ENCODE assay signal across 8 cellular contexts in genomic region chr2:26032586-26033269, GRCh38. TPM values are rescaled to one million over a fixed set of nuclear protein-coding genes. Genes with fewer than 3 reads are reported as not detected.
A peak's percentile ranks its signal among the peaks of the same experiment; 100 is the strongest.
DNase-seq lines count a peak whose midpoint lies in the region; ATAC-seq and TF ChIP-seq lines count a peak whose summit lies in the region.
"Not testable (repeated sequence)": the region's sequence is repeated elsewhere in the genome, so short reads cannot be mapped to it uniquely, and the experiment has no call there.

No MANE protein-coding gene starts in this region.

- peaks cover 14 to 15% of the 10 kb centered on the region in 2 experiments for H3K4me1 Mint-ChIP-seq in H9
- H3K4me1 Mint-ChIP-seq in activated CD4-positive, alpha-beta T cell treated with anti-CD3 and anti-CD28 coated beads, Interleukin-2, amount 10 ng/mL, durations not matched to agents 24 days and 14 days, result peaks cover 20% of the 10 kb centered on the region

- H2BK120ac ChIP-seq in H9 (ENCODE audit: low read depth, low read length, poor library complexity, severe bottlenecking); neuronal stem cell (ENCODE audit: low read depth, low read length): not testable (repeated sequence)

- H3K23me2 ChIP-seq in H9 (ENCODE audit: insufficient read length, low read depth, low read length, poor library complexity, severe bottlenecking), result peaks cover 13% of the 10 kb centered on the region

- H2AFZ ChIP-seq in DND-41 (ENCODE audit: low read depth, low read length) (peak overlapping the region; percentile 80), neuronal stem cell (ENCODE audit: low read length) (peak overlapping the region; percentile 86)
- H2AFZ ChIP-seq in H9 (ENCODE audit: low read length), result not testable (repeated sequence)

- not testable (repeated sequence) for H3K23ac ChIP-seq in H9 (ENCODE audit: insufficient read length, low read depth, low read length)
- peak overlapping the region; percentile 99 for H3K23ac ChIP-seq in neuronal stem cell (ENCODE audit: low read depth, low read length, poor library complexity)

- not testable (repeated sequence) for H3K27me3 Mint-ChIP-seq in H9 (ENCODE audit: low read depth); activated CD4-positive, alpha-beta T cell treated with anti-CD3 and anti-CD28 coated beads, Interleukin-2, amount 10 ng/mL, durations not matched to agents 24 days and 14 days

- peak overlapping the region; percentile 96 to 99 (median 99); a peak in 6 of 7 replicates for H3K27ac Mint-ChIP-seq in H9
- H3K27ac Mint-ChIP-seq in activated CD4-positive, alpha-beta T cell treated with anti-CD3 and anti-CD28 coated beads, Interleukin-2, amount 10 ng/mL, durations not matched to agents 24 days and 14 days, result peak overlapping the region; percentile 95

- not testable (repeated sequence) for H3K27me3 ChIP-seq in DND-41 (ENCODE audit: insufficient read depth, low read length, poor library complexity); H9 (ENCODE audit: insufficient read depth, low read length); colonic mucosa; neuronal stem cell (ENCODE audit: control insufficient read depth in 3 of 3, insufficient read depth in 3 of 3, low read depth in 1 of 3, low read length in 3 of 3); tibial nerve

- no CpG with 5 or more reads among the region's 24 CpGs for WGBS in H9 (ENCODE audit: extremely low coverage, insufficient read length, low lambda C conversion rate)
- no CpG with 5 or more reads among the region's 24 CpGs for WGBS in neuronal stem cell (ENCODE audit: extremely low coverage in 2 of 2, insufficient read length in 2 of 2, insufficient replicate concordance in 1 of 2), 2 donors
- WGBS in tibial nerve, 2 donors, result 41 to 44% methylated on average over 24 of the region's 24 CpGs

- H2BK15ac ChIP-seq in H9 (ENCODE audit: low read depth, low read length); neuronal stem cell (ENCODE audit: low read length): not testable (repeated sequence)

- not testable (repeated sequence) for H3K4ac ChIP-seq in H9 (ENCODE audit: low read depth, low read length); neuronal stem cell (ENCODE audit: low read length)

- not testable (repeated sequence) for TF ChIP-seq POLR2A in tibial nerve (IDR thresholded peaks at IDR 0.05)

- H3K79me2 ChIP-seq in DND-41 (ENCODE audit: insufficient read depth, low read length), result peaks cover 41% of the 10 kb centered on the region
- H3K79me2 ChIP-seq in H9 (ENCODE audit: insufficient read depth, low read length), result peaks cover 30% of the 10 kb centered on the region

- TF ChIP-seq EP300 in tibial nerve (IDR thresholded peaks at IDR 0.05), result not testable (repeated sequence)

- not testable (repeated sequence) for H3K56ac ChIP-seq in H9 (ENCODE audit: insufficient read length, low read depth, low read length)

- peak overlapping the region; percentile 71; the same call in 1 of the 2 replicates for H3K14ac ChIP-seq in H9 (ENCODE audit: insufficient read depth, low read length)
- H3K14ac ChIP-seq in neuronal stem cell (ENCODE audit: low read length), result not testable (repeated sequence)

- peaks cover 14% of the 10 kb centered on the region; the same call in 1 of the 2 replicates for H3K36me3 ChIP-seq in DND-41 (ENCODE audit: insufficient read depth, low read length)
- H3K36me3 ChIP-seq in colonic mucosa; neuronal stem cell (replicated peaks in 1 of 2; ENCODE audit: control insufficient read depth in 2 of 2, insufficient read depth in 2 of 2, low read length in 2 of 2); tibial nerve: not testable (repeated sequence)

- not testable (repeated sequence) for H3K9me3 ChIP-seq in DND-41 (ENCODE audit: insufficient read depth, low read length, severe bottlenecking); H9 (ENCODE audit: control insufficient read depth, low read depth, low read length); colonic mucosa; neuronal stem cell (replicated peaks in 1 of 2; ENCODE audit: control insufficient read depth in 2 of 2, insufficient read depth in 1 of 2, low read depth in 1 of 2, low read length in 2 of 2); tibial nerve

- H3K4me2 ChIP-seq in DND-41 (ENCODE audit: insufficient read depth, low read length) (peak overlapping the region; percentile 91), H9 (ENCODE audit: insufficient read depth, insufficient read length, low read length) (peak overlapping the region; percentile 40), neuronal stem cell (ENCODE audit: insufficient read depth, low read length, poor library complexity, severe bottlenecking) (peak overlapping the region; percentile 58)

- not testable (repeated sequence) for H2BK5ac ChIP-seq in H9 (ENCODE audit: insufficient read length, low read length)
- H2BK5ac ChIP-seq in neuronal stem cell (ENCODE audit: low read length), result peak overlapping the region; percentile 95

- not testable (repeated sequence) for ATAC-seq in DND-41 (ENCODE audit: insufficient read depth, low read depth)

- H4K5ac ChIP-seq in H9 (ENCODE audit: insufficient read length, low read depth, low read length), result not testable (repeated sequence)

- not testable (repeated sequence) for H2AK5ac ChIP-seq in H9 (ENCODE audit: insufficient read length, low read length); neuronal stem cell (ENCODE audit: low read depth, low read length)

- H4K20me1 ChIP-seq in DND-41 (ENCODE audit: insufficient read depth, low read length), result peaks cover 28% of the 10 kb centered on the region
- not testable (repeated sequence) for H4K20me1 ChIP-seq in H9 (ENCODE audit: control insufficient read depth, insufficient read depth, insufficient read length)

- H3K27ac ChIP-seq in DND-41 (ENCODE audit: low read length) (peak overlapping the region; percentile 73), H9 (ENCODE audit: insufficient read length, low read depth, low read length) (peak overlapping the region; percentile 22), colonic mucosa (peak overlapping the region; percentile 96), neuronal stem cell (replicated peaks; ENCODE audit: low read length) (peak overlapping the region; percentile 96), tibial nerve (peak overlapping the region; percentile 88 to 98 (median 96))

- not testable (repeated sequence) for TF ChIP-seq CTCF in DND-41 (IDR thresholded peaks at IDR 0.05; ENCODE audit: borderline replicate concordance, extremely low read depth, low read length, poor library complexity, severe bottlenecking); H9 (conservative IDR thresholded peaks at IDR 0.05); colonic mucosa (IDR thresholded peaks at IDR 0.05); tibial nerve (IDR thresholded peaks at IDR 0.05)

- peak overlapping the region; percentile 34 to 91 for H3K4me3 ChIP-seq in DND-41 (ENCODE audit: low read depth in 1 of 2, low read length in 2 of 2)
- H3K4me3 ChIP-seq in Jurkat, Clone E6-1 (ENCODE audit: low read length), result peak overlapping the region; percentile 96
- peak overlapping the region; percentile 61 for H3K4me3 ChIP-seq in colonic mucosa
- peak overlapping the region; percentile 88 for H3K4me3 ChIP-seq in iPS-11a (ENCODE audit: low read depth, low read length)
- H3K4me3 ChIP-seq in neuronal stem cell (ENCODE audit: low read length in 2 of 2), result peak overlapping the region; percentile 63 to 83
- peak overlapping the region; percentile 71 to 97 (median 80) for H3K4me3 ChIP-seq in tibial nerve

- H3K36me3 Mint-ChIP-seq in H9 (ENCODE audit: insufficient read depth in 1 of 3, low read depth in 3 of 3), result peaks cover 9 to 17% (median 14%) of the 10 kb centered on the region in 3 experiments; a peak in 6 of 7 replicates
- not testable (repeated sequence) for H3K36me3 Mint-ChIP-seq in activated CD4-positive, alpha-beta T cell treated with anti-CD3 and anti-CD28 coated beads, Interleukin-2, amount 10 ng/mL, durations not matched to agents 24 days and 14 days (ENCODE audit: low read depth)

- H3K18ac ChIP-seq in H9 (ENCODE audit: insufficient read length, low read depth, low read length), result peak overlapping the region; percentile 92
- peak overlapping the region; percentile 60 for H3K18ac ChIP-seq in neuronal stem cell (ENCODE audit: low read length)

- not testable (repeated sequence) for H3T11ph ChIP-seq in H9 (ENCODE audit: low read length)

- not testable (repeated sequence) for H4K91ac ChIP-seq in H9 (ENCODE audit: insufficient read length, low read depth, low read length); neuronal stem cell (ENCODE audit: low read depth, low read length, poor library complexity)

- not testable (repeated sequence) for H2BK20ac ChIP-seq in H9 (ENCODE audit: low read depth, low read length, poor library complexity, severe bottlenecking)

- intact Hi-C loops in activated CD4-positive, alpha-beta T cell treated with anti-CD3 and anti-CD28 coated beads, Interleukin-2, amount 10 ng/mL, durations not matched to agents 24 days and 14 days (cut with micrococcal nuclease), result loop anchor here (1.0 kb wide), 1 partner anchor 154 kb away; the partner anchor contains the start of gene ASXL2
- intact Hi-C loops in colonic mucosa (cut with DNase I), result not testable (repeated sequence)

- H3K9ac ChIP-seq in DND-41 (ENCODE audit: low read depth, low read length), result peak overlapping the region; percentile 76
- peak overlapping the region; percentile 74 for H3K9ac ChIP-seq in H9 (ENCODE audit: extremely low read depth, insufficient read length, low read length)
- H3K9ac ChIP-seq in colonic mucosa (ENCODE audit: low read depth in 2 of 2, low read length in 2 of 2), result peak overlapping the region; percentile 66 to 86
- peak overlapping the region; percentile 93 for H3K9ac ChIP-seq in neuronal stem cell (ENCODE audit: low read depth, low read length, poor library complexity)

- H3K4me1 ChIP-seq in DND-41 (ENCODE audit: insufficient read depth, low read length) (peaks cover 28% of the 10 kb centered on the region), tibial nerve (peaks cover 0 to 28% (median 13%) of the 10 kb centered on the region in 4 donors)
- not testable (repeated sequence) for H3K4me1 ChIP-seq in H9 (ENCODE audit: insufficient read depth, low read length); colonic mucosa; neuronal stem cell (ENCODE audit: control insufficient read depth in 2 of 2, insufficient read depth in 1 of 2, low read depth in 1 of 2, low read length in 2 of 2)

- H3K79me1 ChIP-seq in H9 (ENCODE audit: insufficient read depth, low read depth, low read length, poor library complexity, severe bottlenecking); neuronal stem cell (ENCODE audit: low read depth, low read length): not testable (repeated sequence)

- H3K4me3 Mint-ChIP-seq in H9, result peak overlapping the region; percentile 86 to 96
- H3K4me3 Mint-ChIP-seq in activated CD4-positive, alpha-beta T cell treated with anti-CD3 and anti-CD28 coated beads, Interleukin-2, amount 10 ng/mL, durations not matched to agents 24 days and 14 days, result peak overlapping the region; percentile 93

- H2BK12ac ChIP-seq in H9 (ENCODE audit: insufficient read length, low read depth, low read length); neuronal stem cell (ENCODE audit: low read length): not testable (repeated sequence)

- not testable (repeated sequence) for DNase-seq in DND-41; H9; Jurkat, Clone E6-1 (ENCODE audit: low read depth, low spot score); colonic mucosa; neuronal stem cell (ENCODE audit: low spot score); tibial nerve (ENCODE audit: low spot score in 2 of 2)
- peak; percentile 62 for DNase-seq in activated CD4-positive, alpha-beta T cell treated with anti-CD3 and anti-CD28 coated beads, Interleukin-2, amount 10 ng/mL, durations not matched to agents 24 days and 14 days

- H3K9me3 Mint-ChIP-seq in H9; activated CD4-positive, alpha-beta T cell treated with anti-CD3 and anti-CD28 coated beads, Interleukin-2, amount 10 ng/mL, durations not matched to agents 24 days and 14 days: not testable (repeated sequence)

- H4K8ac ChIP-seq in H9 (replicated peaks; ENCODE audit: insufficient read length, low read depth, low read length); neuronal stem cell (ENCODE audit: low read depth, low read length): not testable (repeated sequence)

RNA-seq across cellular contexts. Expression of gene RAB10, which starts 1.2 kb away (rescaled TPM):
- total RNA-seq in H9 (2021) (124 and 130 TPM in 2 replicates), colonic mucosa (100 to 1,000 TPM; 195 to 206 TPM), tibial nerve (100 to 1,000 TPM; 133 to 196 (median 155) TPM)
- 94.1 TPM for polyA plus RNA-seq in Jurkat, Clone E6-1 (2012; ENCODE audit: insufficient read depth, insufficient read length)
- total RNA-seq in activated CD4-positive, alpha-beta T cell treated with anti-CD3 and anti-CD28 coated beads, Interleukin-2, amount 10 ng/mL, durations not matched to agents 24 days and 14 days, result 133 and 141 TPM in 2 replicates
- polyA plus RNA-seq in neuronal stem cell (2013, experiment 1 of 2), result 98.8 TPM
- 97.0 TPM for polyA plus RNA-seq in neuronal stem cell (2013, experiment 2 of 2)

RNA-seq across cellular contexts. Expression of gene KIF3C, which starts 50.4 kb away (rescaled TPM):
- total RNA-seq in H9 (2021) (35.2 and 41.4 TPM in 2 replicates), colonic mucosa (1 to 10 TPM; 4.0 to 4.2 TPM), tibial nerve (10 to 100 TPM; 20.2 to 31.9 (median 22.8) TPM)
- polyA plus RNA-seq in Jurkat, Clone E6-1 (2012; ENCODE audit: insufficient read depth, insufficient read length), result 11.1 TPM
- 6.2 and 6.7 TPM in 2 replicates for total RNA-seq in activated CD4-positive, alpha-beta T cell treated with anti-CD3 and anti-CD28 coated beads, Interleukin-2, amount 10 ng/mL, durations not matched to agents 24 days and 14 days
- polyA plus RNA-seq in neuronal stem cell (2013, experiment 1 of 2), result 24.5 TPM
- polyA plus RNA-seq in neuronal stem cell (2013, experiment 2 of 2), result 25.7 TPM

Comparison
In these comparisons a context has a peak if more than half of its experiments do, and no peak if none do; other contexts are left out.
1. H3K27ac ChIP-seq: peak in every context shown above with its lines; median percentile 96 in colonic mucosa; 96 in neuronal stem cell; 96 in tibial nerve; 73 in DND-41; 22 in H9.
2. H3K4me2 ChIP-seq: peak in every context shown above with its lines; median percentile 91 in DND-41; 58 in neuronal stem cell; 40 in H9.